8 cellular contexts compared by ENCODE assay signal in genomic region chr5:95822408-95823240, GRCh38. TPM values are rescaled to one million over a fixed set of nuclear protein-coding genes. Genes with fewer than 3 reads are reported as not detected.
DNase-seq lines count a peak whose midpoint lies in the region; ATAC-seq and TF ChIP-seq lines count a peak whose summit lies in the region.

Gene GLRX, minus strand, starts transcription at chr5:95822726. Its CDS starts 64 bp downstream, at chr5:95822662.

- peak within 1 kb of the TSS; percentile 84 to 96 (median 89) for H3K27ac ChIP-seq in BLaER1 treated with 17β-estradiol and CSF1 and Interleukin-3, amounts not matched to agents 10 nM and 100 nM
- H3K27ac ChIP-seq in thymus (ENCODE audit: low read depth), result peak within 1 kb of the TSS; percentile 95

- peak within 1 kb of the TSS; percentile 79 to 97 (median 88) for H3K4me3 ChIP-seq in BLaER1 treated with 17β-estradiol and CSF1 and Interleukin-3, amounts not matched to agents 10 nM and 100 nM
- H3K4me3 ChIP-seq in mucosa of descending colon, result peak within 1 kb of the TSS; percentile 64
- peak within 1 kb of the TSS; percentile 86 for H3K4me3 ChIP-seq in thymus (ENCODE audit: low read length)

- peak within 1 kb of the TSS; percentile 94 to 99 (median 97) for H3K4me2 ChIP-seq in BLaER1 treated with 17β-estradiol and CSF1 and Interleukin-3, amounts not matched to agents 10 nM and 100 nM

- peak within 1 kb of the TSS; percentile 80 to 90 (median 87) for H3K9ac ChIP-seq in BLaER1 treated with 17β-estradiol and CSF1 and Interleukin-3, amounts not matched to agents 10 nM and 100 nM

- H4K20me1 ChIP-seq in BLaER1 treated with 17β-estradiol and CSF1 and Interleukin-3, amounts not matched to agents 10 nM and 100 nM, result peaks cover 37 to 46% (median 43%) of the 10 kb centered on the region in 11 experiments

- intact Hi-C loops in mucosa of descending colon (cut with DNase I, micrococcal nuclease), result no loop called here

- TF ChIP-seq CTCF in mucosa of descending colon (IDR thresholded peaks at IDR 0.05), result no peak

- peaks cover 20 to 39% (median 33%) of the 10 kb centered on the region in 11 experiments; a peak in 21 of 22 replicates for H3K36me3 ChIP-seq in BLaER1 treated with 17β-estradiol and CSF1 and Interleukin-3, amounts not matched to agents 10 nM and 100 nM
- H3K36me3 ChIP-seq in mucosa of descending colon (ENCODE audit: low read depth), result no peaks in the 10 kb centered on the region
- H3K36me3 ChIP-seq in thymus (ENCODE audit: control insufficient read depth, insufficient read depth), result no peaks in the 10 kb centered on the region

- CTCF ChIA-PET in activated CD8-positive, alpha-beta memory T cell treated with anti-CD3 and anti-CD28 coated beads for 36 hours (lab: Charles Lee), result interaction anchor here (1.0 to 2.4 kb wide), 8 partner anchors 11 to 191 kb away, joined by 3 to 10 read pairs (median 6); no protein-coding TSS in a partner anchor

- peaks cover 40 to 60% (median 56%) of the 10 kb centered on the region in 10 experiments for H3K4me1 ChIP-seq in BLaER1 treated with 17β-estradiol and CSF1 and Interleukin-3, amounts not matched to agents 10 nM and 100 nM
- H3K4me1 ChIP-seq in mucosa of descending colon (ENCODE audit: low read depth), result peaks cover 56% of the 10 kb centered on the region
- H3K4me1 ChIP-seq in thymus (ENCODE audit: control insufficient read depth, insufficient read depth, low read length), result peaks cover 34% of the 10 kb centered on the region

- peak; percentile 17 for DNase-seq in NCI-H446 treated with DMSO at 0.1 percent for 48 hours (lab: John Stamatoyannopoulos, UW)
- DNase-seq in erythroblast (lab: John Stamatoyannopoulos, UW), result peak; percentile 72 to 77
- DNase-seq in mucosa of descending colon, result peak; percentile 80 to 90 (median 82)

- WGBS in thymus, result under 1% methylated on average over 14 of the region's 14 CpGs

- peak; percentile 68 for TF ChIP-seq POLR2A in erythroblast (IDR thresholded peaks at IDR 0.05; ENCODE audit: low read length)

- H3K27me3 ChIP-seq in BLaER1 treated with 17β-estradiol and CSF1 and Interleukin-3, amounts not matched to agents 10 nM and 100 nM, result no peaks in the 10 kb centered on the region
- H3K27me3 ChIP-seq in thymus (ENCODE audit: control insufficient read depth, insufficient read depth), result no peaks in the 10 kb centered on the region

- POLR2A ChIA-PET in activated CD8-positive, alpha-beta memory T cell treated with anti-CD3 and anti-CD28 coated beads for 36 hours (lab: Charles Lee), result interaction anchor here (0.6 to 3.0 kb wide), 6 partner anchors 10 to 175 kb away, joined by 3 to 13 read pairs (median 3); no protein-coding TSS in a partner anchor

- ATAC-seq in GM18861 (IDR thresholded peaks at IDR 0.05; ENCODE audit: unreplicated experiment), result peak; percentile 36
- peak; percentile 36 for ATAC-seq in HG03103 (IDR thresholded peaks at IDR 0.05; ENCODE audit: low read depth, unreplicated experiment)
- peak; percentile 70 for ATAC-seq in mucosa of descending colon

- H3K9me3 ChIP-seq in BLaER1 treated with 17β-estradiol and CSF1 and Interleukin-3, amounts not matched to agents 10 nM and 100 nM (replicated peaks in 1 of 11), result no peaks in the 10 kb centered on the region
- H3K9me3 ChIP-seq in mucosa of descending colon (no peaks in the 10 kb centered on the region), thymus (ENCODE audit: control insufficient read depth) (no peaks in the 10 kb centered on the region)

RNA-seq across cellular contexts. Expression of gene GLRX, which starts in this region (rescaled TPM):
- total RNA-seq in activated CD8-positive, alpha-beta memory T cell treated with anti-CD3 and anti-CD28 coated beads for 36 hours, result 10 to 100 TPM; 20.9 to 22.0 TPM
- 10 to 100 TPM; 40.6 to 90.5 (median 65.5) TPM for total RNA-seq in mucosa of descending colon
- polyA plus RNA-seq in thymus, result 119 TPM

Comparison
In these comparisons a context has a peak if more than half of its experiments do, and no peak if none do; other contexts are left out.
1. Peak in every context shown above with its lines: DNase-seq, ATAC-seq, H3K4me3 ChIP-seq and H3K27ac ChIP-seq.
2. DNase-seq: peak in every context shown above with its lines; median percentile 82 in mucosa of descending colon; 74 in erythroblast; 17 in NCI-H446 treated with DMSO at 0.1 percent for 48 hours.